ENCODE assay signal across 1 cellular context in the genomic region with DNA sequence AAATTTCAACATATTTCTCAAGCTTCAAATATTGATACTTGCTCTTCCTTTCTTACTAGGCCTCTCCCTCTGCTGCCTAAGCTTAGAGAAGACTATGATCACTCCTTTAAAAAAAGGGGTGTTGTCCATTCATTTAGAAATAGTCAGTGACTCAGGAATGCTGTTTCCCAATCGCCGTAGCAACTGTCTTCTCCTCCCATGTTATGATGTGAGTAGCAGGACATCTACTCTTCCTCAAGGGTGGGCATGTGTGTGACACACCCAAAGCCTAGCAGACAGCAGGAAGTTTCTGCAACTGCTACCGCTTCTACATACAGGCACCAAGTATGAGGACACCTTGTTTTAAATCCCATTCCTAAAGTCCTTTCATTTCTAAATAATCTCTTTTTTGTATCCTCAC.
TF ChIP-seq lines count a peak whose summit lies in the region.

No MANE protein-coding gene starts in this region.

TF ChIP-seq in GM23338, 12 proteins besides CTCF, POLR2A, EP300 and RAD21 (continued from another document):
- TF ChIP-seq, protein P1, sequence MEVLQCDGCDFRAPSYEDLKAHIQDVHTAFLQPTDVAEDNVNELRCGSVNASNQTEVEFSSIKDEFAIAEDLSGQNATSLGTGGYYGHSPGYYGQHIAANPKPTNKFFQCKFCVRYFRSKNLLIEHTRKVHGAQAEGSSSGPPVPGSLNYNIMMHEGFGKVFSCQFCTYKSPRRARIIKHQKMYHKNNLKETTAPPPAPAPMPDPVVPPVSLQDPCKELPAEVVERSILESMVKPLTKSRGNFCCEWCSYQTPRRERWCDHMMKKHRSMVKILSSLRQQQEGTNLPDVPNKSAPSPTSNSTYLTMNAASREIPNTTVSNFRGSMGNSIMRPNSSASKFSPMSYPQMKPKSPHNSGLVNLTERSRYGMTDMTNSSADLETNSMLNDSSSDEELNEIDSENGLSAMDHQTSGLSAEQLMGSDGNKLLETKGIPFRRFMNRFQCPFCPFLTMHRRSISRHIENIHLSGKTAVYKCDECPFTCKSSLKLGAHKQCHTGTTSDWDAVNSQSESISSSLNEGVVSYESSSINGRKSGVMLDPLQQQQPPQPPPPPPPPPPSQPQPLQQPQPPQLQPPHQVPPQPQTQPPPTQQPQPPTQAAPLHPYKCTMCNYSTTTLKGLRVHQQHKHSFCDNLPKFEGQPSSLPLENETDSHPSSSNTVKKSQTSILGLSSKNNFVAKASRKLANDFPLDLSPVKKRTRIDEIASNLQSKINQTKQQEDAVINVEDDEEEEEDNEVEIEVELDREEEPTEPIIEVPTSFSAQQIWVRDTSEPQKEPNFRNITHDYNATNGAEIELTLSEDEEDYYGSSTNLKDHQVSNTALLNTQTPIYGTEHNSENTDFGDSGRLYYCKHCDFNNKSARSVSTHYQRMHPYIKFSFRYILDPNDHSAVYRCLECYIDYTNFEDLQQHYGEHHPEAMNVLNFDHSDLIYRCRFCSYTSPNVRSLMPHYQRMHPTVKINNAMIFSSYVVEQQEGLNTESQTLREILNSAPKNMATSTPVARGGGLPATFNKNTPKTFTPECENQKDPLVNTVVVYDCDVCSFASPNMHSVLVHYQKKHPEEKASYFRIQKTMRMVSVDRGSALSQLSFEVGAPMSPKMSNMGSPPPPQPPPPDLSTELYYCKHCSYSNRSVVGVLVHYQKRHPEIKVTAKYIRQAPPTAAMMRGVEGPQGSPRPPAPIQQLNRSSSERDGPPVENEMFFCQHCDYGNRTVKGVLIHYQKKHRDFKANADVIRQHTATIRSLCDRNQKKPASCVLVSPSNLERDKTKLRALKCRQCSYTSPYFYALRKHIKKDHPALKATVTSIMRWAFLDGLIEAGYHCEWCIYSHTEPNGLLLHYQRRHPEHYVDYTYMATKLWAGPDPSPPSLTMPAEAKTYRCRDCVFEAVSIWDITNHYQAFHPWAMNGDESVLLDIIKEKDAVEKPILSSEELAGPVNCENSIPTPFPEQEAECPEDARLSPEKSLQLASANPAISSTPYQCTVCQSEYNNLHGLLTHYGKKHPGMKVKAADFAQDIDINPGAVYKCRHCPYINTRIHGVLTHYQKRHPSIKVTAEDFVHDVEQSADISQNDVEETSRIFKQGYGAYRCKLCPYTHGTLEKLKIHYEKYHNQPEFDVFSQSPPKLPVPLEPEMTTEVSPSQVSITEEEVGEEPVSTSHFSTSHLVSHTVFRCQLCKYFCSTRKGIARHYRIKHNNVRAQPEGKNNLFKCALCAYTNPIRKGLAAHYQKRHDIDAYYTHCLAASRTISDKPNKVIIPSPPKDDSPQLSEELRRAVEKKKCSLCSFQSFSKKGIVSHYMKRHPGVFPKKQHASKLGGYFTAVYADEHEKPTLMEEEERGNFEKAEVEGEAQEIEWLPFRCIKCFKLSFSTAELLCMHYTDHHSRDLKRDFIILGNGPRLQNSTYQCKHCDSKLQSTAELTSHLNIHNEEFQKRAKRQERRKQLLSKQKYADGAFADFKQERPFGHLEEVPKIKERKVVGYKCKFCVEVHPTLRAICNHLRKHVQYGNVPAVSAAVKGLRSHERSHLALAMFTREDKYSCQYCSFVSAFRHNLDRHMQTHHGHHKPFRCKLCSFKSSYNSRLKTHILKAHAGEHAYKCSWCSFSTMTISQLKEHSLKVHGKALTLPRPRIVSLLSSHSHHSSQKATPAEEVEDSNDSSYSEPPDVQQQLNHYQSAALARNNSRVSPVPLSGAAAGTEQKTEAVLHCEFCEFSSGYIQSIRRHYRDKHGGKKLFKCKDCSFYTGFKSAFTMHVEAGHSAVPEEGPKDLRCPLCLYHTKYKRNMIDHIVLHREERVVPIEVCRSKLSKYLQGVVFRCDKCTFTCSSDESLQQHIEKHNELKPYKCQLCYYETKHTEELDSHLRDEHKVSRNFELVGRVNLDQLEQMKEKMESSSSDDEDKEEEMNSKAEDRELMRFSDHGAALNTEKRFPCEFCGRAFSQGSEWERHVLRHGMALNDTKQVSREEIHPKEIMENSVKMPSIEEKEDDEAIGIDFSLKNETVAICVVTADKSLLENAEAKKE (CRISPR knock-in tag; IDR thresholded peaks at IDR 0.05): no peak
- no peak for TF ChIP-seq ZNF114 (CRISPR knock-in tag; IDR thresholded peaks at IDR 0.05)
TF ChIP-seq in GM23338: peak in this region for 0.
